ENCODE assay signal across 10 cellular contexts in genomic region chr19:56839665-56840451, GRCh38. TPM values are rescaled to one million over a fixed set of nuclear protein-coding genes. Genes with fewer than 3 reads are reported as not detected.
DNase-seq lines count a peak whose midpoint lies in the region; ATAC-seq, FAIRE-seq and TF ChIP-seq lines count a peak whose summit lies in the region.
"Had no signal": no experiment of that assay in that cellular context is flagged by ENCODE, and none has a peak within 500 bp of the region (broad histone marks: within the 10 kb centered on the region; RNA-seq: fewer than 3 reads in every experiment).

No MANE protein-coding gene starts in this region.

- dilution Hi-C loops in endothelial cell of umbilical vein (cut with MboI; ENCODE audit: extremely low pct_ligation_motif_present, low sequenced_read_pairs) = no loop called here

- no CpG with 5 or more reads among the region's 48 CpGs for WGBS in mesendoderm (ENCODE audit: extremely low coverage, insufficient coverage, low lambda C conversion rate)
- 97% methylated on average over 43 of the region's 48 CpGs for WGBS in hepatocyte (ENCODE audit: low lambda C conversion rate, missing lambda C conversion rate)

- peaks cover 50% of the 10 kb centered on the region for H3K27me3 Mint-ChIP-seq in activated naive CD8-positive, alpha-beta T cell treated with anti-CD3 and anti-CD28 coated beads for 36 hours
- H3K27me3 Mint-ChIP-seq in activated naive CD8-positive, alpha-beta T cell treated with anti-CD3 and anti-CD28 coated beads, Interleukin-2, amount 50 U/mL, for 24 hours = peaks cover 18% of the 10 kb centered on the region

- no peak overlapping the region for H3K27ac ChIP-seq in endothelial cell of umbilical vein (ENCODE audit: insufficient read depth, low read depth, low read length)
- peak overlapping the region; percentile 11 for H3K27ac ChIP-seq in mesendoderm (ENCODE audit: low read depth, low read length)
- no peak overlapping the region for H3K27ac ChIP-seq in hepatocyte
- H3K27ac ChIP-seq: BLaER1 treated with 17β-estradiol and CSF1 and Interleukin-3, amounts not matched to agents 10 nM and 100 nM had no signal

- DNase-seq in activated naive CD8-positive, alpha-beta T cell treated with anti-CD3 and anti-CD28 coated beads for 36 hours = peak; percentile 23
- no peak for DNase-seq in activated naive CD8-positive, alpha-beta T cell treated with anti-CD3 and anti-CD28 coated beads, Interleukin-2, amount 50 U/mL, for 24 hours
- DNase-seq in endothelial cell of umbilical vein (ENCODE audit: low read depth, low spot score) (peak; percentile 2), mesendoderm (peak; percentile 99), ureter (ENCODE audit: low spot score) (peak; percentile 94), hepatocyte (ENCODE audit: low spot score) (no peak)
- no peak for DNase-seq in activated CD4-positive, CD25-positive, alpha-beta regulatory T cell (lab: John Stamatoyannopoulos, UW)

- no peak for TF ChIP-seq POLR2A in endothelial cell of umbilical vein (IDR thresholded peaks at IDR 0.05; ENCODE audit: low read depth, low read length)

- H3K27me3 ChIP-seq in endothelial cell of umbilical vein (ENCODE audit: control insufficient read depth in 2 of 2, insufficient read depth in 2 of 2, low read length in 2 of 2) (no peaks in the 10 kb centered on the region), mesendoderm (ENCODE audit: insufficient read depth, low read length, poor library complexity) (no peaks in the 10 kb centered on the region), hepatocyte (no peaks in the 10 kb centered on the region)
- H3K27me3 ChIP-seq: BLaER1 treated with 17β-estradiol and CSF1 and Interleukin-3, amounts not matched to agents 10 nM and 100 nM had no signal

- H3K4me2 ChIP-seq in endothelial cell of umbilical vein (ENCODE audit: insufficient read depth, low read length) (no peak overlapping the region), mesendoderm (ENCODE audit: low read length) (no peak overlapping the region), hepatocyte (no peak overlapping the region)
- H3K4me2 ChIP-seq: BLaER1 treated with 17β-estradiol and CSF1 and Interleukin-3, amounts not matched to agents 10 nM and 100 nM had no signal

- no peak overlapping the region for H4K5ac ChIP-seq in mesendoderm (ENCODE audit: low read length)

- no peak overlapping the region for H2BK15ac ChIP-seq in mesendoderm (replicated peaks; ENCODE audit: low read depth)

- no peaks in the 10 kb centered on the region for H3K4me1 Mint-ChIP-seq in activated naive CD8-positive, alpha-beta T cell treated with anti-CD3 and anti-CD28 coated beads for 36 hours
- H3K4me1 Mint-ChIP-seq in activated naive CD8-positive, alpha-beta T cell treated with anti-CD3 and anti-CD28 coated beads, Interleukin-2, amount 50 U/mL, for 24 hours = no peaks in the 10 kb centered on the region

- no peak overlapping the region for H2BK120ac ChIP-seq in mesendoderm (ENCODE audit: low read depth, low read length)

- H3K36me3 Mint-ChIP-seq in activated naive CD8-positive, alpha-beta T cell treated with anti-CD3 and anti-CD28 coated beads for 36 hours = peaks cover 31% of the 10 kb centered on the region
- H3K36me3 Mint-ChIP-seq in activated naive CD8-positive, alpha-beta T cell treated with anti-CD3 and anti-CD28 coated beads, Interleukin-2, amount 50 U/mL, for 24 hours (ENCODE audit: low read depth) = peaks cover 17% of the 10 kb centered on the region

- no peaks in the 10 kb centered on the region for H3K9me1 ChIP-seq in endothelial cell of umbilical vein (replicated peaks; ENCODE audit: control insufficient read depth, extremely low read depth, insufficient read depth, low read length)

- no peaks in the 10 kb centered on the region for H3K79me2 ChIP-seq in endothelial cell of umbilical vein (ENCODE audit: control insufficient read depth, insufficient read depth, low read length)
- H3K79me2 ChIP-seq in mesendoderm (ENCODE audit: control insufficient read depth, insufficient read depth, low read length) = no peaks in the 10 kb centered on the region
- no peaks in the 10 kb centered on the region for H3K79me2 ChIP-seq in hepatocyte

- no peak for FAIRE-seq in endothelial cell of umbilical vein (lab: Jason Lieb, UNC)
- FAIRE-seq: colon had no signal

- H3K79me1 ChIP-seq in mesendoderm (ENCODE audit: low read length) = no peaks in the 10 kb centered on the region

- H3K9me2 ChIP-seq in hepatocyte (replicated peaks; ENCODE audit: insufficient read depth) = no peaks in the 10 kb centered on the region

- H3K56ac ChIP-seq in mesendoderm (ENCODE audit: low read length) = peak overlapping the region; percentile 67

- intact Hi-C loops in endothelial cell of umbilical vein (cut with micrococcal nuclease) = no loop called here

- H3K9me3 ChIP-seq in endothelial cell of umbilical vein (replicated peaks; ENCODE audit: control insufficient read depth, insufficient read depth, low read length) (no peaks in the 10 kb centered on the region), hepatocyte (ENCODE audit: low read depth) (no peaks in the 10 kb centered on the region)

- H3K27ac Mint-ChIP-seq in activated naive CD8-positive, alpha-beta T cell treated with anti-CD3 and anti-CD28 coated beads for 36 hours = no peak overlapping the region
- H3K27ac Mint-ChIP-seq in activated naive CD8-positive, alpha-beta T cell treated with anti-CD3 and anti-CD28 coated beads, Interleukin-2, amount 50 U/mL, for 24 hours = no peak overlapping the region

- peaks cover 32% of the 10 kb centered on the region for H3K9me3 Mint-ChIP-seq in activated naive CD8-positive, alpha-beta T cell treated with anti-CD3 and anti-CD28 coated beads for 36 hours
- H3K9me3 Mint-ChIP-seq in activated naive CD8-positive, alpha-beta T cell treated with anti-CD3 and anti-CD28 coated beads, Interleukin-2, amount 50 U/mL, for 24 hours = peaks cover 40% of the 10 kb centered on the region

- H2AK5ac ChIP-seq in mesendoderm (ENCODE audit: low read length) = no peak overlapping the region

- H4K20me1 ChIP-seq in endothelial cell of umbilical vein (replicated peaks; ENCODE audit: control insufficient read depth, extremely low read depth, insufficient read depth, low read length) (no peaks in the 10 kb centered on the region), hepatocyte (ENCODE audit: insufficient read depth, poor library complexity, severe bottlenecking) (no peaks in the 10 kb centered on the region)
- H4K20me1 ChIP-seq: BLaER1 treated with 17β-estradiol and CSF1 and Interleukin-3, amounts not matched to agents 10 nM and 100 nM had no signal

- TF ChIP-seq CTCF in endothelial cell of umbilical vein (IDR thresholded peaks at IDR 0.05; ENCODE audit: extremely low read depth in 1 of 2, insufficient read depth in 1 of 2, low read depth in 1 of 2, low read length in 2 of 2) (no peak), hepatocyte (IDR thresholded peaks at IDR 0.05; ENCODE audit: poor library complexity) (no peak)

- H3K4me3 ChIP-seq in endothelial cell of umbilical vein (replicated peaks in 1 of 3; ENCODE audit: insufficient read depth in 1 of 3, low read depth in 1 of 3, low read length in 3 of 3) (no peak overlapping the region), mesendoderm (ENCODE audit: low read length) (no peak overlapping the region), hepatocyte (no peak overlapping the region)

- no TSS peak for BruUV-seq in endothelial cell of umbilical vein (replicated peaks; lab: Mats Ljungman, UMichigan)

- H3K18ac ChIP-seq in mesendoderm (ENCODE audit: low read length) = no peak overlapping the region

- no peak for ATAC-seq in activated naive CD8-positive, alpha-beta T cell treated with anti-CD3 and anti-CD28 coated beads, Interleukin-2, amount 50 U/mL, for 24 hours
- no peak for ATAC-seq in HG03565 (IDR thresholded peaks at IDR 0.05; ENCODE audit: unreplicated experiment)

- H3K36me3 ChIP-seq in endothelial cell of umbilical vein (ENCODE audit: control insufficient read depth in 2 of 2, extremely low read depth in 1 of 2, insufficient read depth in 2 of 2, low read length in 2 of 2) (no peaks in the 10 kb centered on the region), mesendoderm (ENCODE audit: control insufficient read depth, insufficient read depth, low read length) (no peaks in the 10 kb centered on the region), hepatocyte (replicated peaks; ENCODE audit: insufficient read depth, low read depth) (no peaks in the 10 kb centered on the region)
- H3K36me3 ChIP-seq: BLaER1 treated with 17β-estradiol and CSF1 and Interleukin-3, amounts not matched to agents 10 nM and 100 nM had no signal

- no peak overlapping the region for H3K4ac ChIP-seq in mesendoderm (ENCODE audit: low read depth, low read length)

- H3K23ac ChIP-seq in mesendoderm (ENCODE audit: low read length) = no peak overlapping the region

- no peak overlapping the region for H3K9ac ChIP-seq in endothelial cell of umbilical vein (replicated peaks; ENCODE audit: extremely low read depth, insufficient read depth, low read length)
- peak overlapping the region; percentile 28 for H3K9ac ChIP-seq in mesendoderm (ENCODE audit: low read length)
- H3K9ac ChIP-seq: BLaER1 treated with 17β-estradiol and CSF1 and Interleukin-3, amounts not matched to agents 10 nM and 100 nM had no signal

- CTCF ChIA-PET in endothelial cell of umbilical vein (lab: Charles Lee) = no interaction called here

- H3K4me1 ChIP-seq in endothelial cell of umbilical vein (ENCODE audit: control insufficient read depth, extremely low read depth, insufficient read depth, low read length) = no peaks in the 10 kb centered on the region
- no peaks in the 10 kb centered on the region for H3K4me1 ChIP-seq in mesendoderm (ENCODE audit: control insufficient read depth, low read depth, low read length)
- no peaks in the 10 kb centered on the region for H3K4me1 ChIP-seq in hepatocyte (ENCODE audit: insufficient read depth)

- POLR2A ChIA-PET in endothelial cell of umbilical vein (lab: Charles Lee) = no interaction called here

- H2AFZ ChIP-seq in endothelial cell of umbilical vein (ENCODE audit: low read depth, low read length) (no peak overlapping the region), hepatocyte (no peak overlapping the region)

- H3K4me3 Mint-ChIP-seq in activated naive CD8-positive, alpha-beta T cell treated with anti-CD3 and anti-CD28 coated beads for 36 hours = no peak overlapping the region
- no peak overlapping the region for H3K4me3 Mint-ChIP-seq in activated naive CD8-positive, alpha-beta T cell treated with anti-CD3 and anti-CD28 coated beads, Interleukin-2, amount 50 U/mL, for 24 hours

- no peak overlapping the region for H2BK5ac ChIP-seq in mesendoderm (ENCODE audit: low read length)

- H4K8ac ChIP-seq in mesendoderm (ENCODE audit: low read depth, low read length) = no peak overlapping the region

RNA-seq across cellular contexts. Expression of gene PEG3, which starts 0.7 kb away (rescaled TPM):
- total RNA-seq in activated naive CD8-positive, alpha-beta T cell treated with anti-CD3 and anti-CD28 coated beads for 36 hours = under 1 TPM; 0.14 to 0.16 TPM
- total RNA-seq in endothelial cell of umbilical vein (0.27 TPM in 1 of 2 replicates, not detected in the other), ureter (13.7 TPM), hepatocyte (not detected in 2 replicates)
- polyA plus RNA-seq in endothelial cell of umbilical vein (0.02 TPM in 1 of 2 replicates, not detected in the other), hepatocyte (not detected in 2 replicates)
- not detected in 2 replicates for polyA plus RNA-seq in endothelial cell of umbilical vein (2011; cell fraction: cytosol; rRNA removed)
- 0.05 and 0.08 TPM in 2 replicates for polyA plus RNA-seq in endothelial cell of umbilical vein (2011; cell fraction: nucleus; rRNA removed)
- 0.04 and 0.05 TPM in 2 replicates for polyA plus RNA-seq in endothelial cell of umbilical vein (2012)
- polyA minus RNA-seq in endothelial cell of umbilical vein = 0.06 TPM in 1 of 2 replicates, not detected in the other
- not detected for polyA minus RNA-seq in endothelial cell of umbilical vein (2011; cell fraction: cytosol; rRNA and poly(A)+ RNA removed)
- polyA minus RNA-seq in endothelial cell of umbilical vein (2011; cell fraction: nucleus; rRNA and poly(A)+ RNA removed) = 0.19 TPM in 1 of 2 replicates, not detected in the other
- polyA plus RNA-seq in mesendoderm (2013, experiment 1 of 2) = 14.1 TPM
- 14.0 TPM for polyA plus RNA-seq in mesendoderm (2013, experiment 2 of 2)

RNA-seq across cellular contexts. Expression of gene ZIM2, which starts 0.7 kb away (rescaled TPM):
- total RNA-seq in activated naive CD8-positive, alpha-beta T cell treated with anti-CD3 and anti-CD28 coated beads for 36 hours = not detected
- total RNA-seq in endothelial cell of umbilical vein (not detected in 2 replicates), ureter (0.21 TPM), hepatocyte (not detected in 2 replicates)
- polyA plus RNA-seq in endothelial cell of umbilical vein (not detected in 2 replicates), hepatocyte (not detected in 2 replicates)
- polyA plus RNA-seq in endothelial cell of umbilical vein (2011; cell fraction: cytosol; rRNA removed) = not detected in 2 replicates
- not detected in 2 replicates for polyA plus RNA-seq in endothelial cell of umbilical vein (2011; cell fraction: nucleus; rRNA removed)
- not detected in 2 replicates for polyA plus RNA-seq in endothelial cell of umbilical vein (2012)
- not detected in 2 replicates for polyA minus RNA-seq in endothelial cell of umbilical vein
- not detected for polyA minus RNA-seq in endothelial cell of umbilical vein (2011; cell fraction: cytosol; rRNA and poly(A)+ RNA removed)
- polyA minus RNA-seq in endothelial cell of umbilical vein (2011; cell fraction: nucleus; rRNA and poly(A)+ RNA removed) = not detected in 2 replicates
- polyA plus RNA-seq in mesendoderm (2013, experiment 1 of 2) = 0.21 TPM
- polyA plus RNA-seq in mesendoderm (2013, experiment 2 of 2) = 0.34 TPM

Comparison
In these comparisons a context has a peak if more than half of its experiments do, and no peak if none do; other contexts are left out.
1. DNase-seq: peak in activated naive CD8-positive, alpha-beta T cell treated with anti-CD3 and anti-CD28 coated beads for 36 hours (single experiment), endothelial cell of umbilical vein (single experiment), mesendoderm (single experiment) and ureter (single experiment); none in activated naive CD8-positive, alpha-beta T cell treated with anti-CD3 and anti-CD28 coated beads, Interleukin-2, amount 50 U/mL, for 24 hours (single experiment), activated CD4-positive, CD25-positive, alpha-beta regulatory T cell (0 of 4) and hepatocyte (single experiment).
2. RNA of gene PEG3, which starts 0.7 kb away (total RNA-seq): 13.7 TPM in ureter (single experiment); 0.27 TPM in endothelial cell of umbilical vein, 0.14 to 0.16 TPM in activated naive CD8-positive, alpha-beta T cell treated with anti-CD3 and anti-CD28 coated beads for 36 hours and not detected in hepatocyte; every median in the first group is over 10 times any median in the second.